ENCODE assay signal across 18 cellular contexts in genomic region chr1:27203946-27204345, GRCh38.
"Had no signal": no experiment of that assay in that cellular context is flagged by ENCODE, and none has a peak within 500 bp of the region (broad histone marks: within the 10 kb centered on the region; RNA-seq: fewer than 3 reads in every experiment).

No MANE protein-coding gene starts in this region.

- H3K4me3 Mint-ChIP-seq: activated B cell treated with CpG ODN at 0.5 μM for 24 hours; activated CD4-positive, alpha-beta memory T cell treated with anti-CD3 and anti-CD28 coated beads for 36 hours; activated naive CD8-positive, alpha-beta T cell treated with anti-CD3 and anti-CD28 coated beads for 36 hours; activated T-helper 1 cell treated with anti-CD3 and anti-CD28 coated beads, Interleukin-12 subunit alpha, Interleukin-12 subunit beta, Interleukin-2, Interleukin-4 antibody, amounts not matched to agents 30 ng/mL and 10 ng/mL and 1 ng/mL, durations not matched to agents 14 hours and 24 hours and 36 hours; brain; T-cell had no signal

- H3K27ac Mint-ChIP-seq: activated B cell treated with CpG ODN at 0.5 μM for 24 hours; activated CD4-positive, alpha-beta memory T cell treated with anti-CD3 and anti-CD28 coated beads for 36 hours; activated naive CD8-positive, alpha-beta T cell treated with anti-CD3 and anti-CD28 coated beads for 36 hours; activated T-helper 1 cell treated with anti-CD3 and anti-CD28 coated beads, Interleukin-12 subunit alpha, Interleukin-12 subunit beta, Interleukin-2, Interleukin-4 antibody, amounts not matched to agents 30 ng/mL and 10 ng/mL and 1 ng/mL, durations not matched to agents 14 hours and 24 hours and 36 hours; brain; T-cell had no signal

- H3K27me3 ChIP-seq: thyroid gland had no signal

- H3K4me1 ChIP-seq: esophagus muscularis mucosa, foreskin keratinocyte, thyroid gland had no signal

- H3K9me3 Mint-ChIP-seq: activated B cell treated with CpG ODN at 0.5 μM for 24 hours; activated CD4-positive, alpha-beta memory T cell treated with anti-CD3 and anti-CD28 coated beads for 36 hours; activated naive CD8-positive, alpha-beta T cell treated with anti-CD3 and anti-CD28 coated beads for 36 hours; activated T-helper 1 cell treated with anti-CD3 and anti-CD28 coated beads, Interleukin-12 subunit alpha, Interleukin-12 subunit beta, Interleukin-2, Interleukin-4 antibody, amounts not matched to agents 30 ng/mL and 10 ng/mL and 1 ng/mL, durations not matched to agents 14 hours and 24 hours and 36 hours; T-cell had no signal

- H3K36me3 Mint-ChIP-seq: activated CD4-positive, alpha-beta memory T cell treated with anti-CD3 and anti-CD28 coated beads for 36 hours; activated naive CD8-positive, alpha-beta T cell treated with anti-CD3 and anti-CD28 coated beads for 36 hours; brain; T-cell had no signal

- ATAC-seq: foreskin keratinocyte, T-cell had no signal

- H3K27me3 Mint-ChIP-seq: activated B cell treated with CpG ODN at 0.5 μM for 24 hours; activated naive CD8-positive, alpha-beta T cell treated with anti-CD3 and anti-CD28 coated beads for 36 hours; T-cell had no signal

- DNase-seq: activated B cell treated with CpG ODN at 0.5 μM for 24 hours; activated CD4-positive, alpha-beta memory T cell treated with anti-CD3 and anti-CD28 coated beads for 36 hours; activated CD4-positive, alpha-beta T cell treated with anti-CD3 and anti-CD28 coated beads for 4 hours; activated naive CD8-positive, alpha-beta T cell treated with anti-CD3 and anti-CD28 coated beads for 36 hours; activated T-cell treated with anti-CD3 and anti-CD28 coated beads for 4 hours; effector CD4-positive, alpha-beta T cell; foreskin keratinocyte; hippocampal formation; mammary epithelial cell; occipital lobe; retina; stimulated activated CD8-positive, alpha-beta memory T cell treated with anti-CD3 and anti-CD28 coated beads, Interleukin-4, amount 100 ng/mL, for 48 hours; stimulated activated naive CD4-positive, alpha-beta T cell; T-cell; thyroid gland had no signal

- H3K4me1 Mint-ChIP-seq: brain, T-cell had no signal

- H3K27ac ChIP-seq: esophagus muscularis mucosa, foreskin keratinocyte, thyroid gland had no signal

- H3K36me3 ChIP-seq: esophagus muscularis mucosa, thyroid gland had no signal

- H3K9me3 ChIP-seq: esophagus muscularis mucosa, thyroid gland had no signal

- H3K4me3 ChIP-seq: esophagus muscularis mucosa, thyroid gland had no signal
